In genomic region chr5:106873558-106873957, GRCh38 we compare ENCODE assay signal across 21 cellular contexts.
A peak's percentile ranks its signal among the peaks of the same experiment; 100 is the strongest.
DNase-seq lines count a peak whose midpoint lies in the region; ATAC-seq, FAIRE-seq and TF ChIP-seq lines count a peak whose summit lies in the region.
"Had no signal": no experiment of that assay in that cellular context is flagged by ENCODE, and none has a peak within 500 bp of the region (broad histone marks: within the 10 kb centered on the region; RNA-seq: fewer than 3 reads in every experiment).

No MANE protein-coding gene starts in this region.

- peak overlapping the region; percentile 27 for H4K8ac ChIP-seq in mesenchymal stem cell (ENCODE audit: low read length)

- H3K4me2 ChIP-seq in mesenchymal stem cell (ENCODE audit: low read length, poor library complexity, severe bottlenecking) = no peak overlapping the region
- H3K4me2 ChIP-seq: hepatocyte had no signal

- H3K9me3 ChIP-seq in SJCRH30 (replicated peaks) = peaks cover 4% of the 10 kb centered on the region; the same call in 1 of the 2 replicates
- H3K9me3 ChIP-seq in mesenchymal stem cell (ENCODE audit: control insufficient read depth, low read length) = no peaks in the 10 kb centered on the region
- no peaks in the 10 kb centered on the region for H3K9me3 ChIP-seq in tibial nerve
- H3K9me3 ChIP-seq: esophagus muscularis mucosa had no signal

- ATAC-seq in GM21515 (IDR thresholded peaks at IDR 0.05; ENCODE audit: unreplicated experiment) = no peak
- ATAC-seq: activated naive CD4-positive, alpha-beta T cell treated with anti-CD3 and anti-CD28 coated beads, Interleukin-2, amount 50 U/mL, for 72 hours; left lobe of liver; natural killer cell; stimulated activated naive B cell treated with anti-CD40 and anti-IgM and Interleukin-4, amounts not matched to agents 10 μg/mL and 1 μg/mL and 100 μg/mL, for 72 hours had no signal

- H2BK5ac ChIP-seq in mesenchymal stem cell (ENCODE audit: low read depth, low read length, poor library complexity, severe bottlenecking) = no peak overlapping the region

- TF ChIP-seq EP300 in tibial nerve (IDR thresholded peaks at IDR 0.05) = no peak

- H3K4me1 ChIP-seq in SJCRH30 = no peaks in the 10 kb centered on the region
- peaks cover 2% of the 10 kb centered on the region for H3K4me1 ChIP-seq in mesenchymal stem cell (ENCODE audit: control insufficient read depth, insufficient read depth, low read depth, low read length)
- H3K4me1 ChIP-seq in tibial nerve = no peaks in the 10 kb centered on the region
- H3K4me1 ChIP-seq: esophagus muscularis mucosa, HAP-1 had no signal

- H3K4me3 ChIP-seq in SJCRH30 = no peak overlapping the region
- no peak overlapping the region for H3K4me3 ChIP-seq in mesenchymal stem cell (ENCODE audit: insufficient read depth in 1 of 2, low read depth in 1 of 2, low read length in 2 of 2)
- H3K4me3 ChIP-seq in tibial nerve = no peak overlapping the region
- H3K4me3 ChIP-seq: esophagus muscularis mucosa, HAP-1, hepatocyte, MG63, SK-N-MC had no signal

- H3K36me3 ChIP-seq in SJCRH30 = no peaks in the 10 kb centered on the region
- no peaks in the 10 kb centered on the region for H3K36me3 ChIP-seq in mesenchymal stem cell (ENCODE audit: control insufficient read depth in 1 of 2, insufficient read depth in 2 of 2, low read depth in 1 of 2, low read length in 2 of 2)
- no peaks in the 10 kb centered on the region for H3K36me3 ChIP-seq in tibial nerve
- H3K36me3 ChIP-seq: esophagus muscularis mucosa, HAP-1, MG63 had no signal

- no peaks in the 10 kb centered on the region for H3K79me1 ChIP-seq in mesenchymal stem cell (replicated peaks; ENCODE audit: low read length, poor library complexity, severe bottlenecking)

- peak overlapping the region in 1 of 2 experiments; percentile 63 for H2BK12ac ChIP-seq in mesenchymal stem cell (ENCODE audit: low read length in 2 of 2)

- no peak overlapping the region for H3K9ac ChIP-seq in mesenchymal stem cell (ENCODE audit: low read length)

- no peak overlapping the region for H3K14ac ChIP-seq in mesenchymal stem cell (ENCODE audit: low read length in 2 of 2)

- no peak overlapping the region; the same call in 1 of the 2 replicates for H3K27ac ChIP-seq in SJCRH30
- no peak overlapping the region for H3K27ac ChIP-seq in mesenchymal stem cell (ENCODE audit: low read length, poor library complexity, severe bottlenecking)
- H3K27ac ChIP-seq in tibial nerve = no peak overlapping the region
- H3K27ac ChIP-seq: esophagus muscularis mucosa, hepatocyte, HL-60, SK-N-MC had no signal

- no peak overlapping the region for H2BK120ac ChIP-seq in mesenchymal stem cell (ENCODE audit: low read depth, low read length)

- H3K4ac ChIP-seq in mesenchymal stem cell (ENCODE audit: low read depth in 1 of 2, low read length in 2 of 2) = no peak overlapping the region

- peak overlapping the region in 1 of 2 experiments; percentile 46 for H3K18ac ChIP-seq in mesenchymal stem cell (ENCODE audit: low read depth in 1 of 2, low read length in 2 of 2)

- no peak for TF ChIP-seq POLR2A in GM12892 (IDR thresholded peaks at IDR 0.05; ENCODE audit: low read depth, low read length)
- no peak for TF ChIP-seq POLR2A in tibial nerve (IDR thresholded peaks at IDR 0.05)

- no peak overlapping the region for H2AK5ac ChIP-seq in mesenchymal stem cell (ENCODE audit: low read length, severe bottlenecking)

- FAIRE-seq in GM12892 (lab: Jason Lieb, UNC) = peak; percentile 40

- no peak for TF ChIP-seq CTCF in tibial nerve (IDR thresholded peaks at IDR 0.05)

- H2AFZ ChIP-seq in mesenchymal stem cell (ENCODE audit: low read depth, low read length) = no peak overlapping the region
- H2AFZ ChIP-seq: hepatocyte had no signal

- 89% methylated on average over 14 of the region's 14 CpGs for WGBS in mesenchymal stem cell
- 69 to 76% methylated on average over 14 of the region's 14 CpGs for WGBS in tibial nerve, 2 donors

- no peak overlapping the region for H3K23ac ChIP-seq in mesenchymal stem cell (ENCODE audit: low read length in 2 of 2)

- no peak overlapping the region for H2BK15ac ChIP-seq in mesenchymal stem cell (ENCODE audit: low read depth, poor library complexity, severe bottlenecking)

- no peak for DNase-seq in GM12892 (ENCODE audit: insufficient read length)
- DNase-seq in NCI-H2029 (lab: John Stamatoyannopoulos, UW) = peak; percentile 99
- peak; percentile 24 to 36 for DNase-seq in SJCRH30
- no peak for DNase-seq in mesenchymal stem cell
- no peak for DNase-seq in stimulated activated CD4-positive, alpha-beta T cell treated with anti-CD3 and anti-CD28 coated beads, Interleukin-12 subunit alpha, Interleukin-12 subunit beta, amount 100 ng/mL, for 4 hours
- DNase-seq in GF-D8 (lab: John Stamatoyannopoulos, UW) = no peak
- no peak for DNase-seq in tibial nerve (ENCODE audit: low spot score in 2 of 2)
- DNase-seq: cerebellar nuclear complex; MG63; natural killer cell; NCI-H526; stimulated activated CD4-positive, alpha-beta T cell treated with anti-CD3 and anti-CD28 coated beads, Interleukin-4, amount 100 ng/mL, for 24 hours; stimulated activated naive B cell treated with anti-CD40 and anti-IgM and Interleukin-4, amounts not matched to agents 10 μg/mL and 1 μg/mL and 100 μg/mL, for 72 hours had no signal

- H4K91ac ChIP-seq in mesenchymal stem cell (ENCODE audit: low read length) = no peak overlapping the region

- H3K27me3 ChIP-seq in SJCRH30 (no peaks in the 10 kb centered on the region), mesenchymal stem cell (ENCODE audit: control insufficient read depth in 1 of 2, insufficient read depth in 1 of 2, low read length in 2 of 2) (no peaks in the 10 kb centered on the region), tibial nerve (no peaks in the 10 kb centered on the region)
- H3K27me3 ChIP-seq: esophagus muscularis mucosa, hepatocyte, MG63 had no signal

Comparison
In these comparisons a context has a peak if more than half of its experiments do, and no peak if none do; other contexts are left out.
1. DNase-seq: peak in NCI-H2029 (single experiment) and SJCRH30 (2 of 2); none in GM12892 (single experiment), mesenchymal stem cell (single experiment), stimulated activated CD4-positive, alpha-beta T cell treated with anti-CD3 and anti-CD28 coated beads, Interleukin-12 subunit alpha, Interleukin-12 subunit beta, amount 100 ng/mL, for 4 hours (single experiment), GF-D8 (single experiment) and tibial nerve (0 of 2).